ENCODE assay signal across 9 cellular contexts in the genomic region with DNA sequence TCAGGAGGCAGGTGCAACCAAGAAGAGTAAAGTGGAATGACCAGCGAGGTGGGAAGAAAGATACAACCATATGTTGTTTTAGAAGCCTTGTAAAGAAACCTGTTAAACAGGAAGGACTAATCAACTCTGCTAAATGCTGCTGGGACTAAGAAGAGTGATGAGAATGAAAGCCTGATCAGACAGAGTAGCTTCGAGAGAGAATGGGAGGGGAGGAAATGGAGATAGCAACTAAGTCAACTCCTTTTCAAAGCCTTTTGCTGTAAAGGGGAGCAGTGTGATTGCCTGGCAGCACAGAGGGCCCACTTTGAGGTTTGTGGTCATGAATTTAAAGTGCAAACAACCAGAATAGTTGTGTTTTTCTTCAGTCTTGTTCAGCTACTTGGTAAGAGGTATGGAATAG. TPM values are rescaled to one million over a fixed set of nuclear protein-coding genes. Genes with fewer than 3 reads are reported as not detected.
A peak's percentile ranks its signal among the peaks of the same experiment; 100 is the strongest.
DNase-seq lines count a peak whose midpoint lies in the region; ATAC-seq and TF ChIP-seq lines count a peak whose summit lies in the region.
"Had no signal": no experiment of that assay in that cellular context is flagged by ENCODE, and none has a peak within 500 bp of the region (broad histone marks: within the 10 kb centered on the region; RNA-seq: fewer than 3 reads in every experiment).

No MANE protein-coding gene starts in this region.

- peaks cover 14% of the 10 kb centered on the region for H3K9me3 Mint-ChIP-seq in activated CD8-positive, alpha-beta T cell treated with anti-CD3 and anti-CD28 coated beads for 36 hours
- H3K9me3 Mint-ChIP-seq in memory B cell: no peaks in the 10 kb centered on the region

- no peaks in the 10 kb centered on the region for H3K27me3 Mint-ChIP-seq in activated CD8-positive, alpha-beta T cell treated with anti-CD3 and anti-CD28 coated beads for 36 hours
- H3K27me3 Mint-ChIP-seq in memory B cell: no peaks in the 10 kb centered on the region

- DNase-seq in GM12865 (ENCODE audit: low read depth): peak; percentile 21
- peak; percentile 72 for DNase-seq in activated CD8-positive, alpha-beta T cell treated with anti-CD3 and anti-CD28 coated beads for 36 hours
- DNase-seq in memory B cell (ENCODE audit: low spot score in 2 of 2): no peak
- DNase-seq in glomerular visceral epithelial cell (ENCODE audit: extremely low spot score): no peak
- no peak for DNase-seq in DMS 273 treated with DMSO at 0.1 percent for 48 hours (lab: John Stamatoyannopoulos, UW)
- no peak for DNase-seq in ecto neural progenitor cell (ENCODE audit: low spot score)
- DNase-seq in H7: no peak
- DNase-seq: NCI-H446 had no signal

- ATAC-seq in HG02610 (IDR thresholded peaks at IDR 0.05; ENCODE audit: unreplicated experiment): peak; percentile 44
- peak; percentile 89 for ATAC-seq in activated CD8-positive, alpha-beta T cell treated with anti-CD3 and anti-CD28 coated beads for 36 hours
- peak; percentile 34 for ATAC-seq in memory B cell (ENCODE audit: low read depth)

- no peak overlapping the region for H3K4me3 ChIP-seq in GM12865 (ENCODE audit: low read depth, low read length)
- H3K4me3 ChIP-seq in H7 (ENCODE audit: insufficient read depth, low read depth, low read length): no peak overlapping the region

- H3K4me3 Mint-ChIP-seq in activated CD8-positive, alpha-beta T cell treated with anti-CD3 and anti-CD28 coated beads for 36 hours: no peak overlapping the region
- H3K4me3 Mint-ChIP-seq in memory B cell: no peak overlapping the region

- CTCF ChIA-PET in activated CD8-positive, alpha-beta T cell treated with anti-CD3 and anti-CD28 coated beads for 36 hours (lab: Charles Lee): interaction anchor here (0.5 to 4.3 kb wide), 5 partner anchors 19 to 430 kb away, joined by 3 to 18 read pairs (median 3); no protein-coding TSS in a partner anchor

- intact Hi-C loops in activated CD8-positive, alpha-beta T cell treated with anti-CD3 and anti-CD28 coated beads for 36 hours (cut with micrococcal nuclease): loop anchor here (5.0 to 10.0 kb wide), 3 partner anchors 98 to 310 kb away; a partner anchor contains a TSS

- POLR2A ChIA-PET in activated CD8-positive, alpha-beta T cell treated with anti-CD3 and anti-CD28 coated beads for 36 hours (lab: Charles Lee): interaction anchor here (0.6 to 1.4 kb wide), 4 partner anchors 22 to 516 kb away, joined by 4 to 6 read pairs (median 5); no protein-coding TSS in a partner anchor

- no peak for TF ChIP-seq CTCF in GM12865 (IDR thresholded peaks at IDR 0.05; ENCODE audit: insufficient read depth, low read depth, low read length, missing control alignments)
- no peak for TF ChIP-seq CTCF in activated CD8-positive, alpha-beta T cell treated with anti-CD3 and anti-CD28 coated beads for 36 hours (IDR thresholded peaks at IDR 0.05)

- H3K36me3 Mint-ChIP-seq in activated CD8-positive, alpha-beta T cell treated with anti-CD3 and anti-CD28 coated beads for 36 hours (ENCODE audit: low read depth): peaks cover 32% of the 10 kb centered on the region
- peaks cover 15% of the 10 kb centered on the region for H3K36me3 Mint-ChIP-seq in memory B cell

- H3K36me3 ChIP-seq in H7 (replicated peaks; ENCODE audit: control insufficient read depth, insufficient read depth, low read length): peaks cover 2% of the 10 kb centered on the region

- H3K27ac Mint-ChIP-seq in activated CD8-positive, alpha-beta T cell treated with anti-CD3 and anti-CD28 coated beads for 36 hours: no peak overlapping the region
- no peak overlapping the region for H3K27ac Mint-ChIP-seq in memory B cell

- H3K27me3 ChIP-seq in H7 (ENCODE audit: control insufficient read depth, insufficient read depth, low read length): no peaks in the 10 kb centered on the region

- H3K4me1 Mint-ChIP-seq in activated CD8-positive, alpha-beta T cell treated with anti-CD3 and anti-CD28 coated beads for 36 hours (ENCODE audit: low read depth): peaks cover 56% of the 10 kb centered on the region
- H3K4me1 Mint-ChIP-seq in memory B cell: peaks cover 16% of the 10 kb centered on the region

RNA-seq across cellular contexts. Expression of a gene that starts 31.4 kb away (rescaled TPM):
- total RNA-seq in activated CD8-positive, alpha-beta T cell treated with anti-CD3 and anti-CD28 coated beads for 36 hours: 10 to 100 TPM; 32.0 to 36.1 TPM
- total RNA-seq in H7 (2014; rRNA removed; shearing (Covaris generic)): 19.5 TPM in 2 replicates

RNA-seq across cellular contexts. Expression of a gene that starts 32.6 kb away (rescaled TPM):
- total RNA-seq in activated CD8-positive, alpha-beta T cell treated with anti-CD3 and anti-CD28 coated beads for 36 hours: 1 to 10 TPM; 4.1 to 5.7 TPM
- 57.7 and 67.2 TPM in 2 replicates for total RNA-seq in H7 (2014; rRNA removed; shearing (Covaris generic))

Comparison
In these comparisons a context has a peak if more than half of its experiments do, and no peak if none do; other contexts are left out.
1. DNase-seq: peak in GM12865 (single experiment) and activated CD8-positive, alpha-beta T cell treated with anti-CD3 and anti-CD28 coated beads for 36 hours (single experiment); none in memory B cell (0 of 2), glomerular visceral epithelial cell (single experiment), DMS 273 treated with DMSO at 0.1 percent for 48 hours (single experiment), ecto neural progenitor cell (single experiment) and H7 (single experiment).
2. ATAC-seq: peak in every context shown above with its lines; median percentile 89 in activated CD8-positive, alpha-beta T cell treated with anti-CD3 and anti-CD28 coated beads for 36 hours; 44 in HG02610; 34 in memory B cell.